In genomic region chr13:69565334-69565733, GRCh38 we compare ENCODE assay signal across 10 cellular contexts.
DNase-seq lines count a peak whose midpoint lies in the region; ATAC-seq and TF ChIP-seq lines count a peak whose summit lies in the region.
"Had no signal": no experiment of that assay in that cellular context is flagged by ENCODE, and none has a peak within 500 bp of the region (broad histone marks: within the 10 kb centered on the region; RNA-seq: fewer than 3 reads in every experiment).

No MANE protein-coding gene starts in this region.

- no peaks in the 10 kb centered on the region for H3K9me3 Mint-ChIP-seq in activated T-helper 1 cell treated with anti-CD3 and anti-CD28 coated beads, Interleukin-12 subunit alpha, Interleukin-12 subunit beta, Interleukin-2, Interleukin-4 antibody, amounts not matched to agents 30 ng/mL and 10 ng/mL and 1 ng/mL, durations not matched to agents 14 hours and 24 hours and 36 hours
- H3K9me3 Mint-ChIP-seq: T-helper 1 cell treated with Interleukin-12 subunit alpha and Interleukin-12 subunit beta and Interleukin-4 antibody, amounts not matched to agents 30 μg/mL and 1 μg/mL, for 36 hours had no signal

- H3K9me2 ChIP-seq in OCI-LY1 (ENCODE audit: low read depth, low read length) = no peaks in the 10 kb centered on the region

- no peaks in the 10 kb centered on the region for H3K79me2 ChIP-seq in OCI-LY1 (ENCODE audit: insufficient read depth, low read length)

- no peaks in the 10 kb centered on the region for H3K27me3 ChIP-seq in OCI-LY1 (ENCODE audit: insufficient read depth, low read length)
- H3K27me3 ChIP-seq in left ventricle myocardium inferior (ENCODE audit: low read depth) = no peaks in the 10 kb centered on the region

- H3K9me3 ChIP-seq in OCI-LY1 (ENCODE audit: low read length) (no peaks in the 10 kb centered on the region), left ventricle myocardium inferior (replicated peaks) (peaks cover 23% of the 10 kb centered on the region)

- DNase-seq in islet precursor cell (peak; percentile 82), C1 segment of cervical spinal cord (lab: John Stamatoyannopoulos, UW) (no peak), left ventricle myocardium inferior (no peak), NOMO-1 treated with DMSO at 0.1 percent for 48 hours (lab: John Stamatoyannopoulos, UW; ENCODE audit: unreplicated experiment) (no peak)
- no peak for DNase-seq in activated T-helper 1 cell treated with anti-CD3 and anti-CD28 coated beads, Interleukin-12 subunit alpha, Interleukin-12 subunit beta, Interleukin-2, Interleukin-4 antibody, amounts not matched to agents 30 ng/mL and 10 ng/mL and 1 ng/mL, durations not matched to agents 14 hours and 24 hours and 36 hours (ENCODE audit: low spot score)

- H3F3A ChIP-seq in OCI-LY1 (ENCODE audit: insufficient read depth, low read length) = no peaks in the 10 kb centered on the region

- ATAC-seq in GM18520 (IDR thresholded peaks at IDR 0.05; ENCODE audit: unreplicated experiment) (peak; percentile 91), HG02798 (IDR thresholded peaks at IDR 0.05; ENCODE audit: poor library complexity, unreplicated experiment) (peak; percentile 95)

- intact Hi-C loops in activated T-helper 1 cell treated with anti-CD3 and anti-CD28 coated beads, Interleukin-12 subunit alpha, Interleukin-12 subunit beta, Interleukin-2, Interleukin-4 antibody, amounts not matched to agents 30 ng/mL and 10 ng/mL and 1 ng/mL, durations not matched to agents 14 hours and 24 hours and 36 hours (cut with micrococcal nuclease) = no loop called here
- intact Hi-C loops in left ventricle myocardium inferior (cut with micrococcal nuclease) = no loop called here

- H3K27ac ChIP-seq in OCI-LY1 (ENCODE audit: low read depth, low read length, poor library complexity, severe bottlenecking) (no peak overlapping the region), left ventricle myocardium inferior (replicated peaks) (no peak overlapping the region)

- H3K36me3 ChIP-seq in OCI-LY1 (ENCODE audit: insufficient read depth, low read length) (no peaks in the 10 kb centered on the region), left ventricle myocardium inferior (no peaks in the 10 kb centered on the region)

- H3K4me2 ChIP-seq in OCI-LY1 (ENCODE audit: low read length) = no peak overlapping the region

- no peaks in the 10 kb centered on the region for H3K4me1 Mint-ChIP-seq in activated T-helper 1 cell treated with anti-CD3 and anti-CD28 coated beads, Interleukin-12 subunit alpha, Interleukin-12 subunit beta, Interleukin-2, Interleukin-4 antibody, amounts not matched to agents 30 ng/mL and 10 ng/mL and 1 ng/mL, durations not matched to agents 14 hours and 24 hours and 36 hours (ENCODE audit: low read depth)

- H3K9ac ChIP-seq in OCI-LY1 (ENCODE audit: low read length) = no peak overlapping the region

- H3K4me1 ChIP-seq in OCI-LY1 (ENCODE audit: insufficient read depth, low read length, severe bottlenecking) = no peaks in the 10 kb centered on the region
- H3K4me1 ChIP-seq in left ventricle myocardium inferior = no peaks in the 10 kb centered on the region

- no peaks in the 10 kb centered on the region for H3K36me3 Mint-ChIP-seq in activated T-helper 1 cell treated with anti-CD3 and anti-CD28 coated beads, Interleukin-12 subunit alpha, Interleukin-12 subunit beta, Interleukin-2, Interleukin-4 antibody, amounts not matched to agents 30 ng/mL and 10 ng/mL and 1 ng/mL, durations not matched to agents 14 hours and 24 hours and 36 hours (ENCODE audit: low read depth)

- no peak overlapping the region for H3K4me3 ChIP-seq in OCI-LY1 (ENCODE audit: low read depth, low read length, poor library complexity, severe bottlenecking)
- no peak overlapping the region for H3K4me3 ChIP-seq in left ventricle myocardium inferior
- H3K4me3 ChIP-seq: lung had no signal

- no peak overlapping the region for H2AFZ ChIP-seq in OCI-LY1 (ENCODE audit: low read length)

- H3K27me3 Mint-ChIP-seq in activated T-helper 1 cell treated with anti-CD3 and anti-CD28 coated beads, Interleukin-12 subunit alpha, Interleukin-12 subunit beta, Interleukin-2, Interleukin-4 antibody, amounts not matched to agents 30 ng/mL and 10 ng/mL and 1 ng/mL, durations not matched to agents 14 hours and 24 hours and 36 hours (ENCODE audit: insufficient read depth) = no peaks in the 10 kb centered on the region

- no peak overlapping the region for H3K27ac Mint-ChIP-seq in activated T-helper 1 cell treated with anti-CD3 and anti-CD28 coated beads, Interleukin-12 subunit alpha, Interleukin-12 subunit beta, Interleukin-2, Interleukin-4 antibody, amounts not matched to agents 30 ng/mL and 10 ng/mL and 1 ng/mL, durations not matched to agents 14 hours and 24 hours and 36 hours
- H3K27ac Mint-ChIP-seq: T-helper 1 cell treated with Interleukin-12 subunit alpha and Interleukin-12 subunit beta and Interleukin-4 antibody, amounts not matched to agents 30 μg/mL and 1 μg/mL, for 36 hours had no signal

- H4K20me1 ChIP-seq in OCI-LY1 (ENCODE audit: insufficient read depth, low read length) = no peaks in the 10 kb centered on the region

- peak; percentile 87 for TF ChIP-seq CTCF in OCI-LY1 (IDR thresholded peaks at IDR 0.05; ENCODE audit: low read length)
- TF ChIP-seq CTCF in left ventricle myocardium inferior (IDR thresholded peaks at IDR 0.05; ENCODE audit: borderline replicate concordance) = no peak

- H3K4me3 Mint-ChIP-seq in activated T-helper 1 cell treated with anti-CD3 and anti-CD28 coated beads, Interleukin-12 subunit alpha, Interleukin-12 subunit beta, Interleukin-2, Interleukin-4 antibody, amounts not matched to agents 30 ng/mL and 10 ng/mL and 1 ng/mL, durations not matched to agents 14 hours and 24 hours and 36 hours = no peak overlapping the region
- H3K4me3 Mint-ChIP-seq: T-helper 1 cell treated with Interleukin-12 subunit alpha and Interleukin-12 subunit beta and Interleukin-4 antibody, amounts not matched to agents 30 μg/mL and 1 μg/mL, for 36 hours had no signal
